ENCODE assay signal across 28 cellular contexts in genomic region chr10:110491346-110491745, GRCh38. TPM values are rescaled to one million over a fixed set of nuclear protein-coding genes. Genes with fewer than 3 reads are reported as not detected.
A peak's percentile ranks its signal among the peaks of the same experiment; 100 is the strongest.
DNase-seq lines count a peak whose midpoint lies in the region; ATAC-seq, FAIRE-seq and TF ChIP-seq lines count a peak whose summit lies in the region.
"Had no signal": no experiment of that assay in that cellular context is flagged by ENCODE, and none has a peak within 500 bp of the region (broad histone marks: within the 10 kb centered on the region; RNA-seq: fewer than 3 reads in every experiment).

No MANE protein-coding gene starts in this region.

- H3K9me3 ChIP-seq in Panc1 (ENCODE audit: control insufficient read depth, insufficient read depth, low read depth, low read length): no peaks in the 10 kb centered on the region
- H3K9me3 ChIP-seq: breast epithelium, Caco-2, thoracic aorta had no signal

- peaks cover 22% of the 10 kb centered on the region for H3K36me3 Mint-ChIP-seq in activated CD4-positive, alpha-beta T cell treated with anti-CD3 and anti-CD28 coated beads, Interleukin-2, amount 10 ng/mL, durations not matched to agents 24 days and 14 days (ENCODE audit: low read depth)
- H3K36me3 Mint-ChIP-seq in activated T-cell treated with anti-CD3 and anti-CD28 coated beads, Interleukin-2, amount 50 U/mL, for 24 hours (ENCODE audit: low read depth): peaks cover 13% of the 10 kb centered on the region

- intact Hi-C loops in Panc1 (cut with micrococcal nuclease; ENCODE audit: unreplicated experiment): no loop called here
- intact Hi-C loops in activated CD4-positive, alpha-beta T cell treated with anti-CD3 and anti-CD28 coated beads, Interleukin-2, amount 10 ng/mL, durations not matched to agents 24 days and 14 days (cut with micrococcal nuclease): no loop called here

- no peak overlapping the region for H3K27ac Mint-ChIP-seq in activated CD4-positive, alpha-beta T cell treated with anti-CD3 and anti-CD28 coated beads, Interleukin-2, amount 10 ng/mL, durations not matched to agents 24 days and 14 days
- H3K27ac Mint-ChIP-seq in activated T-cell treated with anti-CD3 and anti-CD28 coated beads, Interleukin-2, amount 50 U/mL, for 24 hours: no peak overlapping the region
- H3K27ac Mint-ChIP-seq: activated T-helper 2 cell treated with anti-CD3 and anti-CD28 coated beads, Interferon-gamma antibody, Interleukin-2, Interleukin-4, amounts not matched to agents 10 μg/mL and 5 μg/mL and 100 μg/mL, durations not matched to agents 14 hours and 24 hours and 36 hours; nephron; T-helper 2 cell treated with Interferon-gamma antibody and Interleukin-4, amounts not matched to agents 5 μg/mL and 100 μg/mL, for 36 hours had no signal

- in situ Hi-C loops in Panc1 (cut with HindIII; ENCODE audit: low pct_unique_long_range_greater_than_20kb, low sequenced_read_pairs): no loop called here

- H3K9me3 Mint-ChIP-seq in activated CD4-positive, alpha-beta T cell treated with anti-CD3 and anti-CD28 coated beads, Interleukin-2, amount 10 ng/mL, durations not matched to agents 24 days and 14 days: no peaks in the 10 kb centered on the region
- no peaks in the 10 kb centered on the region for H3K9me3 Mint-ChIP-seq in activated T-cell treated with anti-CD3 and anti-CD28 coated beads, Interleukin-2, amount 50 U/mL, for 24 hours
- H3K9me3 Mint-ChIP-seq: activated T-helper 2 cell treated with anti-CD3 and anti-CD28 coated beads, Interferon-gamma antibody, Interleukin-2, Interleukin-4, amounts not matched to agents 10 μg/mL and 5 μg/mL and 100 μg/mL, durations not matched to agents 14 hours and 24 hours and 36 hours; nephron; T-helper 2 cell treated with Interferon-gamma antibody and Interleukin-4, amounts not matched to agents 5 μg/mL and 100 μg/mL, for 36 hours had no signal

- BruUV-seq in Panc1 (replicated peaks; lab: Mats Ljungman, UMichigan): no TSS peak

- H3K27ac ChIP-seq in Panc1 (ENCODE audit: low read length): no peak overlapping the region
- H3K27ac ChIP-seq: C4-2B, skin epidermis, thoracic aorta had no signal

- no peaks in the 10 kb centered on the region for H3K27me3 Mint-ChIP-seq in activated CD4-positive, alpha-beta T cell treated with anti-CD3 and anti-CD28 coated beads, Interleukin-2, amount 10 ng/mL, durations not matched to agents 24 days and 14 days
- H3K27me3 Mint-ChIP-seq in activated T-cell treated with anti-CD3 and anti-CD28 coated beads, Interleukin-2, amount 50 U/mL, for 24 hours: peaks cover 6% of the 10 kb centered on the region

- no peak for ATAC-seq in Panc1
- ATAC-seq in HG02759 (IDR thresholded peaks at IDR 0.05; ENCODE audit: unreplicated experiment): no peak
- no peak for ATAC-seq in GM21717 (IDR thresholded peaks at IDR 0.05; ENCODE audit: unreplicated experiment)

- no peaks in the 10 kb centered on the region for H3K27me3 ChIP-seq in Panc1 (ENCODE audit: control insufficient read depth, insufficient read depth, low read length)
- H3K27me3 ChIP-seq: breast epithelium had no signal

- POLR2A ChIA-PET in Panc1 (lab: Charles Lee): interaction anchor here (0.7 kb wide), 1 partner anchor 960 kb away, joined by 4 read pairs; no protein-coding TSS in a partner anchor

- peaks cover 29% of the 10 kb centered on the region for H3K4me1 Mint-ChIP-seq in activated CD4-positive, alpha-beta T cell treated with anti-CD3 and anti-CD28 coated beads, Interleukin-2, amount 10 ng/mL, durations not matched to agents 24 days and 14 days
- peaks cover 37% of the 10 kb centered on the region for H3K4me1 Mint-ChIP-seq in activated T-cell treated with anti-CD3 and anti-CD28 coated beads, Interleukin-2, amount 50 U/mL, for 24 hours (ENCODE audit: low read depth)

- DNase-seq in GM19239 (ENCODE audit: insufficient read length, low spot score) (no peak), Panc1 (ENCODE audit: low read depth, low spot score) (peak; percentile 38), fibroblast of the aortic adventitia (ENCODE audit: low read depth) (peak; percentile 34)
- no peak for DNase-seq in activated CD4-positive, alpha-beta T cell treated with anti-CD3 and anti-CD28 coated beads, Interleukin-2, amount 10 ng/mL, durations not matched to agents 24 days and 14 days
- DNase-seq in activated T-cell treated with anti-CD3 and anti-CD28 coated beads, Interleukin-2, amount 50 U/mL, for 24 hours: no peak
- DNase-seq: activated naive CD4-positive, alpha-beta T cell treated with anti-CD3 and anti-CD28 coated beads, Interleukin-2, amount 50 U/mL, for 16 hours; amniotic stem cell; Caco-2; glutamatergic neuron; GOT3; KBM-7; mammary epithelial cell; MM.1S; NCI-H1417; NCI-H2029 treated with DMSO at 0.1 percent for 48 hours; NCI-H524 treated with DMSO at 0.1 percent for 48 hours; NK-92 treated with Interleukin-12 subunit alpha and Interleukin-12 subunit beta, amount 100 ng/mL, for 24 hours; Right ventricle myocardium superior; stimulated activated naive CD4-positive, alpha-beta T cell had no signal

- CTCF ChIA-PET in Panc1 (lab: Charles Lee): no interaction called here

- H3K4me3 Mint-ChIP-seq in activated CD4-positive, alpha-beta T cell treated with anti-CD3 and anti-CD28 coated beads, Interleukin-2, amount 10 ng/mL, durations not matched to agents 24 days and 14 days: no peak overlapping the region
- no peak overlapping the region for H3K4me3 Mint-ChIP-seq in activated T-cell treated with anti-CD3 and anti-CD28 coated beads, Interleukin-2, amount 50 U/mL, for 24 hours
- H3K4me3 Mint-ChIP-seq: nephron; T-helper 2 cell treated with Interferon-gamma antibody and Interleukin-4, amounts not matched to agents 5 μg/mL and 100 μg/mL, for 36 hours had no signal

- no peaks in the 10 kb centered on the region for H3K36me3 ChIP-seq in Panc1 (ENCODE audit: control insufficient read depth, insufficient read depth, low read length)
- H3K36me3 ChIP-seq: breast epithelium, thoracic aorta had no signal

- H3K4me3 ChIP-seq in Panc1 (ENCODE audit: low read depth in 2 of 2, low read length in 2 of 2): no peak overlapping the region
- H3K4me3 ChIP-seq in fibroblast of the aortic adventitia (ENCODE audit: low read depth, low read length): no peak overlapping the region
- H3K4me3 ChIP-seq: breast epithelium, skin epidermis, thoracic aorta had no signal

- TF ChIP-seq CTCF in Panc1 (IDR thresholded peaks at IDR 0.05): no peak
- TF ChIP-seq CTCF in fibroblast of the aortic adventitia (IDR thresholded peaks at IDR 0.05; ENCODE audit: insufficient read depth, low read length): no peak

- peak; percentile 28 for FAIRE-seq in GM19239 (lab: Jason Lieb, UNC)

- peaks cover 22% of the 10 kb centered on the region for H3K4me1 ChIP-seq in Panc1 (ENCODE audit: control insufficient read depth, insufficient read depth, low read length)
- H3K4me1 ChIP-seq: breast epithelium had no signal

RNA-seq across cellular contexts. Expression of gene DUSP5, which starts 6.4 kb away (rescaled TPM):
- total RNA-seq in Panc1 (2021; ENCODE audit: unreplicated experiment): 30.1 TPM
- polyA plus RNA-seq in Panc1 (2012; ENCODE audit: insufficient read length): 18.3 TPM
- 4.1 and 21.6 TPM in 2 replicates for total RNA-seq in fibroblast of the aortic adventitia (ENCODE audit: low replicate concordance)
- 76.0 and 79.9 TPM in 2 replicates for total RNA-seq in activated CD4-positive, alpha-beta T cell treated with anti-CD3 and anti-CD28 coated beads, Interleukin-2, amount 10 ng/mL, durations not matched to agents 24 days and 14 days

Comparison
In these comparisons a context has a peak if more than half of its experiments do, and no peak if none do; other contexts are left out.
1. DNase-seq: peak in Panc1 (single experiment) and fibroblast of the aortic adventitia (single experiment); none in GM19239 (single experiment), activated CD4-positive, alpha-beta T cell treated with anti-CD3 and anti-CD28 coated beads, Interleukin-2, amount 10 ng/mL, durations not matched to agents 24 days and 14 days (single experiment) and activated T-cell treated with anti-CD3 and anti-CD28 coated beads, Interleukin-2, amount 50 U/mL, for 24 hours (single experiment).